ENCODE assay signal across 8 cellular contexts in genomic region chr7:130921391-130922180, GRCh38.
DNase-seq lines count a peak whose midpoint lies in the region; ATAC-seq lines count a peak whose summit lies in the region.

No MANE protein-coding gene starts in this region.

- ATAC-seq in HG03159 (IDR thresholded peaks at IDR 0.05; ENCODE audit: unreplicated experiment) (no peak), HG02759 (IDR thresholded peaks at IDR 0.05; ENCODE audit: unreplicated experiment) (no peak)

- peaks cover 24% of the 10 kb centered on the region for H3K4me1 ChIP-seq in SJCRH30

- H3K27ac ChIP-seq in SJCRH30, result peak overlapping the region; percentile 56

- H3K36me3 ChIP-seq in SJCRH30, result no peaks in the 10 kb centered on the region

- H3K27me3 ChIP-seq in SJCRH30, result no peaks in the 10 kb centered on the region

- no peaks in the 10 kb centered on the region for H3K9me3 ChIP-seq in SJCRH30 (replicated peaks)

- DNase-seq in DMS153 (lab: John Stamatoyannopoulos, UW) (peak; percentile 45), SJCRH30 (peak; percentile 57 to 76), fibroblast of gingiva (ENCODE audit: low read depth) (peak; percentile 95), nucleus accumbens (lab: John Stamatoyannopoulos, UW) (peak in 52 of 56 donors; percentile 32 to 96 (median 67)), NCI-H526 treated with DMSO at 0.1 percent for 48 hours (lab: John Stamatoyannopoulos, UW) (no peak), H4 (ENCODE audit: low spot score) (no peak)

- peak overlapping the region; percentile 56 for H3K4me3 ChIP-seq in SJCRH30

Comparison
In these comparisons a context has a peak if more than half of its experiments do, and no peak if none do; other contexts are left out.
1. DNase-seq: peak in DMS153 (single experiment), SJCRH30 (2 of 2), fibroblast of gingiva (single experiment) and nucleus accumbens (52 of 56); none in NCI-H526 treated with DMSO at 0.1 percent for 48 hours (single experiment) and H4 (single experiment).